ENCODE assay signal across 19 cellular contexts in the genomic region with DNA sequence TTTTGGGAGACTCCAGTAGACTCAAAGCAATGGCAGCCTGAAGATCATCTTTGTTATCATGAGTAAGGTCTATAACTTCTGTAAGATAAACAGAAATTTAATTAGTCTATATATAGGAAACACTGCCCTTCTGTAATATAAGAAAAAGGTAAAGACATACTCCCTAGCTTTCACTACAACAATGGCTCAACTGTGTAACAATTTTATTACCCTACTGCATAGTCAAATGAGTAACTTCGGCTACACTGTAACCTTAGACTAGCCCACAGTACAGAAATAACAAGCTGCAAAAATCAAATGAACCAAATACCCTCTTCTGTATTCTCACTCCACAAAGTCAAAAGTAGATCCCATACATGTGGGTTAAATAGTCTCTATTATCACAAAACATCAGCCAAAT. TPM values are rescaled to one million over a fixed set of nuclear protein-coding genes. Genes with fewer than 3 reads are reported as not detected.
DNase-seq lines count a peak whose midpoint lies in the region; ATAC-seq and TF ChIP-seq lines count a peak whose summit lies in the region.
"Had no signal": no experiment of that assay in that cellular context is flagged by ENCODE, and none has a peak within 500 bp of the region (broad histone marks: within the 10 kb centered on the region; RNA-seq: fewer than 3 reads in every experiment).

No MANE protein-coding gene starts in this region.

- peaks cover 7 to 14% (median 12%) of the 10 kb centered on the region in 4 donors for H3K4me1 Mint-ChIP-seq in CD4-positive, CD25-positive, alpha-beta regulatory T cell
- H3K4me1 Mint-ChIP-seq in activated naive CD8-positive, alpha-beta T cell treated with anti-CD3 and anti-CD28 coated beads, Interleukin-2, amount 50 U/mL, for 24 hours, result peaks cover 10% of the 10 kb centered on the region

- H3K9me3 Mint-ChIP-seq in CD4-positive, CD25-positive, alpha-beta regulatory T cell, result peaks cover 0 to 1% (median 0%) of the 10 kb centered on the region in 7 donors
- no peaks in the 10 kb centered on the region for H3K9me3 Mint-ChIP-seq in activated naive CD8-positive, alpha-beta T cell treated with anti-CD3 and anti-CD28 coated beads, Interleukin-2, amount 50 U/mL, for 24 hours

- H3K36me3 ChIP-seq in CD4-positive, CD25-positive, alpha-beta regulatory T cell (ENCODE audit: control insufficient read depth, insufficient read depth, low read length), result peaks cover 18% of the 10 kb centered on the region
- H3K36me3 ChIP-seq in KMS-11 (ENCODE audit: insufficient read depth) (no peaks in the 10 kb centered on the region), transverse colon (peaks cover 0 to 12% (median 0%) of the 10 kb centered on the region in 4 donors), GM23248 (ENCODE audit: low read depth) (peaks cover 9% of the 10 kb centered on the region; the same call in 1 of the 2 replicates)

- H3K9me3 ChIP-seq in CD4-positive, CD25-positive, alpha-beta regulatory T cell (ENCODE audit: control insufficient read depth in 2 of 2, low read length in 2 of 2), result no peaks in the 10 kb centered on the region
- H3K9me3 ChIP-seq in transverse colon (no peaks in the 10 kb centered on the region), GM23248 (ENCODE audit: low read depth) (no peaks in the 10 kb centered on the region)
- H3K9me3 ChIP-seq: BE2C, body of pancreas, sigmoid colon, thyroid gland had no signal

- 33 to 53% methylated on average over 1 of the region's 1 CpG for WGBS in transverse colon (ENCODE audit: low coverage in 1 of 2), 2 donors
- WGBS in GM23248 (ENCODE audit: low coverage in 1 of 2, low lambda C conversion rate in 2 of 2, missing lambda C conversion rate in 2 of 2), 2 experiments, result 91 to 94% methylated on average over 1 of the region's 1 CpG

- POLR2A ChIA-PET in GM10248 (lab: Yijun Ruan, JAX), result no interaction called here

- no peaks in the 10 kb centered on the region for H3K9me2 ChIP-seq in GM23248 (ENCODE audit: insufficient read depth)

- TF ChIP-seq POLR2A in transverse colon (IDR thresholded peaks at IDR 0.05), result no peak

- no peaks in the 10 kb centered on the region for H3F3A ChIP-seq in GM23248 (ENCODE audit: insufficient read depth)

- H3K9ac ChIP-seq in KMS-11 (no peak overlapping the region), GM23248 (no peak overlapping the region)

- DNase-seq in CD4-positive, CD25-positive, alpha-beta regulatory T cell, result no peak
- DNase-seq in GM10248 (ENCODE audit: extremely low spot score) (peak; percentile 16), transverse colon (no peak), GM23248 (no peak), DMS153 treated with DMSO at 0.1 percent for 48 hours (lab: John Stamatoyannopoulos, UW; ENCODE audit: unreplicated experiment) (no peak)
- no peak for DNase-seq in activated naive CD8-positive, alpha-beta T cell treated with anti-CD3 and anti-CD28 coated beads, Interleukin-2, amount 50 U/mL, for 24 hours
- DNase-seq: activated CD8-positive, alpha-beta memory T cell treated with anti-CD3 and anti-CD28 coated beads for 24 hours; BE2C; body of pancreas; DMS53; IMR-90; midbrain; NCI-H1092; nucleus accumbens; SHP77; sigmoid colon; thyroid gland had no signal

- TF ChIP-seq CTCF in GM10248 (IDR thresholded peaks at IDR 0.05; ENCODE audit: control extremely low read depth, extremely low read depth, low read depth, missing control alignments), result no peak
- no peak for TF ChIP-seq CTCF in KMS-11 (conservative IDR thresholded peaks at IDR 0.05; ENCODE audit: low read depth, low read length)
- no peak for TF ChIP-seq CTCF in transverse colon (IDR thresholded peaks at IDR 0.05)

- in situ Hi-C loops in transverse colon (cut with MboI; ENCODE audit: low pct_ligation_motif_present in 1 of 4, low pct_unique_long_range_greater_than_20kb in 1 of 4, low sequenced_read_pairs in 3 of 4) (no loop called here), GM23248 (cut with MboI) (no loop called here)

- H3K27me3 ChIP-seq in CD4-positive, CD25-positive, alpha-beta regulatory T cell (ENCODE audit: control insufficient read depth, insufficient read depth, low read length), result no peaks in the 10 kb centered on the region
- H3K27me3 ChIP-seq in KMS-11 (ENCODE audit: insufficient read depth, low read depth) (no peaks in the 10 kb centered on the region), transverse colon (no peaks in the 10 kb centered on the region), GM23248 (replicated peaks; ENCODE audit: insufficient read depth) (no peaks in the 10 kb centered on the region)
- H3K27me3 ChIP-seq: BE2C, body of pancreas, sigmoid colon, thyroid gland had no signal

- intact Hi-C loops in transverse colon (cut with DNase I; ENCODE audit: low total_unique reads), result no loop called here

- H3K4me1 ChIP-seq in CD4-positive, CD25-positive, alpha-beta regulatory T cell (ENCODE audit: control insufficient read depth, insufficient read depth, low read length, poor library complexity, severe bottlenecking), result no peaks in the 10 kb centered on the region
- H3K4me1 ChIP-seq in KMS-11 (ENCODE audit: low read depth, poor library complexity, severe bottlenecking) (peaks cover 21% of the 10 kb centered on the region), transverse colon (peaks cover 0 to 4% (median 0%) of the 10 kb centered on the region in 4 donors), GM23248 (ENCODE audit: insufficient read depth) (no peaks in the 10 kb centered on the region)
- H3K4me1 ChIP-seq: BE2C, body of pancreas, sigmoid colon, thyroid gland had no signal

- no peak for ATAC-seq in CD4-positive, CD25-positive, alpha-beta regulatory T cell (ENCODE audit: low read depth in 2 of 2)
- no peak for ATAC-seq in activated naive CD8-positive, alpha-beta T cell treated with anti-CD3 and anti-CD28 coated beads, Interleukin-2, amount 50 U/mL, for 24 hours
- no peak for ATAC-seq in esophagus mucosa
- ATAC-seq: body of pancreas had no signal

- peaks cover 25% of the 10 kb centered on the region for H3K36me3 Mint-ChIP-seq in CD4-positive, CD25-positive, alpha-beta regulatory T cell
- peaks cover 14% of the 10 kb centered on the region for H3K36me3 Mint-ChIP-seq in activated naive CD8-positive, alpha-beta T cell treated with anti-CD3 and anti-CD28 coated beads, Interleukin-2, amount 50 U/mL, for 24 hours (ENCODE audit: low read depth)

- TF ChIP-seq EP300 in transverse colon (IDR thresholded peaks at IDR 0.05; ENCODE audit: low read depth), result no peak

- H3K4me3 Mint-ChIP-seq in CD4-positive, CD25-positive, alpha-beta regulatory T cell, result peak overlapping the region in 3 of 4 donors; percentile 1 to 36 (median 29)
- no peak overlapping the region for H3K4me3 Mint-ChIP-seq in activated naive CD8-positive, alpha-beta T cell treated with anti-CD3 and anti-CD28 coated beads, Interleukin-2, amount 50 U/mL, for 24 hours

- H3K4me2 ChIP-seq in KMS-11, result peak overlapping the region; percentile 54
- no peak overlapping the region for H3K4me2 ChIP-seq in GM23248 (ENCODE audit: unreplicated experiment)

- H2AFZ ChIP-seq in KMS-11 (ENCODE audit: low read depth) (no peak overlapping the region), GM23248 (no peak overlapping the region)

- H3K27ac Mint-ChIP-seq in CD4-positive, CD25-positive, alpha-beta regulatory T cell, result peak overlapping the region in 2 of 3 donors; percentile 3 to 16
- peak overlapping the region; percentile 2 for H3K27ac Mint-ChIP-seq in activated naive CD8-positive, alpha-beta T cell treated with anti-CD3 and anti-CD28 coated beads, Interleukin-2, amount 50 U/mL, for 24 hours

- CTCF ChIA-PET in GM10248 (lab: Yijun Ruan, JAX), result no interaction called here

- H3K4me3 ChIP-seq in CD4-positive, CD25-positive, alpha-beta regulatory T cell (ENCODE audit: low read depth, low read length), result peak overlapping the region; percentile 68
- no peak overlapping the region for H3K4me3 ChIP-seq in KMS-11 (IDR thresholded peaks at IDR 0.05; ENCODE audit: insufficient read depth, low read depth, low read length)
- no peak overlapping the region for H3K4me3 ChIP-seq in transverse colon
- H3K4me3 ChIP-seq in GM23248, result no peak overlapping the region
- H3K4me3 ChIP-seq: body of pancreas, sigmoid colon, thyroid gland had no signal

- no peak overlapping the region for H3K27ac ChIP-seq in CD4-positive, CD25-positive, alpha-beta regulatory T cell (ENCODE audit: insufficient read depth, low read length, poor library complexity, severe bottlenecking)
- H3K27ac ChIP-seq in KMS-11, result no peak overlapping the region
- H3K27ac ChIP-seq in transverse colon, result peak overlapping the region in 2 of 4 donors; percentile 3 to 7
- no peak overlapping the region for H3K27ac ChIP-seq in GM23248
- H3K27ac ChIP-seq: body of pancreas, sigmoid colon, thyroid gland had no signal

- H3K27me3 Mint-ChIP-seq in CD4-positive, CD25-positive, alpha-beta regulatory T cell, result no peaks in the 10 kb centered on the region
- H3K27me3 Mint-ChIP-seq in activated naive CD8-positive, alpha-beta T cell treated with anti-CD3 and anti-CD28 coated beads, Interleukin-2, amount 50 U/mL, for 24 hours, result no peaks in the 10 kb centered on the region

- no peaks in the 10 kb centered on the region for H3K79me2 ChIP-seq in KMS-11 (ENCODE audit: insufficient read depth, low read depth)
- no peaks in the 10 kb centered on the region for H3K79me2 ChIP-seq in GM23248 (ENCODE audit: insufficient read depth)

- H4K20me1 ChIP-seq in KMS-11 (ENCODE audit: insufficient read depth) (no peaks in the 10 kb centered on the region), GM23248 (ENCODE audit: insufficient read depth) (no peaks in the 10 kb centered on the region)

RNA-seq across cellular contexts. Expression of a gene that starts 33.7 kb away (rescaled TPM):
- 20.7 TPM for total RNA-seq in CD4-positive, CD25-positive, alpha-beta regulatory T cell
- 10 to 100 TPM; 22.8 to 29.9 (median 28.1) TPM for polyA plus RNA-seq in CD4-positive, CD25-positive, alpha-beta regulatory T cell
- total RNA-seq in esophagus mucosa, result 15.3 TPM
- total RNA-seq in transverse colon, result 10 to 100 TPM; 10.1 to 28.3 (median 19.0) TPM
- total RNA-seq in GM23248 (2014; rRNA removed; shearing (Covaris generic)), result 20.6 and 25.1 TPM in 2 replicates
- polyA plus RNA-seq in GM23248 (2016; fragmentation: Nextera tagmentation; extraction: Ambion mirVana), result 14.5 and 17.1 TPM in 2 replicates
